Comparison of ENCODE assay signal across 11 cellular contexts in genomic region chr12:124441443-124442190, GRCh38.
DNase-seq lines count a peak whose midpoint lies in the region; ATAC-seq, FAIRE-seq and TF ChIP-seq lines count a peak whose summit lies in the region.
"Had no signal": no experiment of that assay in that cellular context is flagged by ENCODE, and none has a peak within 500 bp of the region (broad histone marks: within the 10 kb centered on the region; RNA-seq: fewer than 3 reads in every experiment).

No MANE protein-coding gene starts in this region.

- H3K9me3 Mint-ChIP-seq in activated T-cell treated with anti-CD3 and anti-CD28 coated beads, Interleukin-2, amount 50 U/mL, for 24 hours, result no peaks in the 10 kb centered on the region
- H3K9me3 Mint-ChIP-seq in activated T-cell treated with anti-CD3 and anti-CD28 coated beads, Interleukin-2, amount 50 U/mL, for 4 hours, result no peaks in the 10 kb centered on the region
- H3K9me3 Mint-ChIP-seq: activated naive CD8-positive, alpha-beta T cell treated with anti-CD3 and anti-CD28 coated beads, Interleukin-2, amount 50 U/mL, for 24 hours had no signal

- H3K36me3 Mint-ChIP-seq in activated T-cell treated with anti-CD3 and anti-CD28 coated beads, Interleukin-2, amount 50 U/mL, for 24 hours (ENCODE audit: low read depth), result peaks cover 59% of the 10 kb centered on the region
- H3K36me3 Mint-ChIP-seq in activated T-cell treated with anti-CD3 and anti-CD28 coated beads, Interleukin-2, amount 50 U/mL, for 4 hours (ENCODE audit: insufficient read depth), result peaks cover 30% of the 10 kb centered on the region

- H3K4me3 ChIP-seq in K562 (no peak overlapping the region), upper lobe of right lung (no peak overlapping the region)

- intact Hi-C loops in K562 (cut with micrococcal nuclease) (no loop called here), upper lobe of right lung (cut with DNase I) (no loop called here)

- 83% methylated on average over 17 of the region's 17 CpGs for WGBS in K562 (ENCODE audit: insufficient coverage, low coverage, missing lambda C conversion rate)

- ATAC-seq in activated T-cell treated with anti-CD3 and anti-CD28 coated beads, Interleukin-2, amount 50 U/mL, for 4 hours, result no peak
- peak; percentile 54 for ATAC-seq in K562
- ATAC-seq in upper lobe of right lung, result no peak
- ATAC-seq in HG02610 (IDR thresholded peaks at IDR 0.05; ENCODE audit: unreplicated experiment), result no peak
- no peak for ATAC-seq in GM21528 (IDR thresholded peaks at IDR 0.05; ENCODE audit: low FRiP score, unreplicated experiment)
- no peak for ATAC-seq in HG03045 (IDR thresholded peaks at IDR 0.05; ENCODE audit: unreplicated experiment)
- ATAC-seq: activated naive CD8-positive, alpha-beta T cell treated with anti-CD3 and anti-CD28 coated beads, Interleukin-2, amount 50 U/mL, for 24 hours had no signal

- no peak overlapping the region for H3K4me2 ChIP-seq in K562 (ENCODE audit: insufficient read depth, low read length)

- H3K27ac ChIP-seq in K562 (ENCODE audit: extremely low read depth, low read depth, low read length), result no peak overlapping the region
- peak overlapping the region; percentile 8 for H3K27ac ChIP-seq in upper lobe of right lung

- no peak for FAIRE-seq in K562 (lab: Jason Lieb, UNC)
- FAIRE-seq: A204.1 had no signal

- TF ChIP-seq RAD21 in K562 (CRISPR knock-in tag; conservative IDR thresholded peaks at IDR 0.05 in 1 of 2, IDR thresholded peaks at IDR 0.05 in 1 of 2), result no peak

- H3K9ac ChIP-seq in K562 (ENCODE audit: insufficient read depth in 1 of 2, low read depth in 2 of 2, low read length in 2 of 2), result no peak overlapping the region

- H3K27me3 ChIP-seq in K562 (ENCODE audit: control insufficient read depth in 2 of 2, insufficient read depth in 2 of 2, low read length in 2 of 2) (no peaks in the 10 kb centered on the region), upper lobe of right lung (no peaks in the 10 kb centered on the region)

- H3K79me2 ChIP-seq in K562 (ENCODE audit: control insufficient read depth, insufficient read depth, low read length), result no peaks in the 10 kb centered on the region

- no peaks in the 10 kb centered on the region for H3K27me3 Mint-ChIP-seq in activated T-cell treated with anti-CD3 and anti-CD28 coated beads, Interleukin-2, amount 50 U/mL, for 24 hours
- H3K27me3 Mint-ChIP-seq in activated T-cell treated with anti-CD3 and anti-CD28 coated beads, Interleukin-2, amount 50 U/mL, for 4 hours (ENCODE audit: low read depth), result no peaks in the 10 kb centered on the region
- H3K27me3 Mint-ChIP-seq: activated naive CD8-positive, alpha-beta T cell treated with anti-CD3 and anti-CD28 coated beads, Interleukin-2, amount 50 U/mL, for 24 hours had no signal

- TF ChIP-seq POLR2A in K562 (conservative IDR thresholded peaks at IDR 0.05), result no peak

- no peak for TF ChIP-seq EP300 in K562 (IDR thresholded peaks at IDR 0.05; ENCODE audit: low read length)

- H3K4me3 Mint-ChIP-seq in activated T-cell treated with anti-CD3 and anti-CD28 coated beads, Interleukin-2, amount 50 U/mL, for 24 hours, result no peak overlapping the region
- no peak overlapping the region for H3K4me3 Mint-ChIP-seq in activated T-cell treated with anti-CD3 and anti-CD28 coated beads, Interleukin-2, amount 50 U/mL, for 4 hours
- H3K4me3 Mint-ChIP-seq: activated naive CD8-positive, alpha-beta T cell treated with anti-CD3 and anti-CD28 coated beads, Interleukin-2, amount 50 U/mL, for 24 hours had no signal

- CTCF ChIA-PET in K562 (lab: Yijun Ruan, JAX; ENCODE audit: low intra/inter-chr PET ratio), result no interaction called here

- no TSS peak for BruUV-seq in K562 (replicated peaks; lab: Mats Ljungman, UMichigan)

- H3K4me1 ChIP-seq in K562 (replicated peaks in 1 of 2; ENCODE audit: control insufficient read depth in 2 of 2, insufficient read depth in 2 of 2, low read length in 2 of 2) (peaks cover 0 to 17% of the 10 kb centered on the region in 2 experiments; a peak in 2 of 5 replicates), upper lobe of right lung (no peaks in the 10 kb centered on the region)

- no peak overlapping the region for H2AFZ ChIP-seq in K562 (ENCODE audit: low read depth, low read length)

- POLR2A ChIA-PET in K562 (lab: Yijun Ruan, JAX), result interaction anchor here (0.6 to 0.8 kb wide), 2 partner anchors 11 to 299 kb away, joined by 3 read pairs; no protein-coding TSS in a partner anchor

- peak overlapping the region; percentile 44 for H3K27ac Mint-ChIP-seq in activated T-cell treated with anti-CD3 and anti-CD28 coated beads, Interleukin-2, amount 50 U/mL, for 24 hours
- H3K27ac Mint-ChIP-seq: activated naive CD8-positive, alpha-beta T cell treated with anti-CD3 and anti-CD28 coated beads, Interleukin-2, amount 50 U/mL, for 24 hours had no signal

- no peak for DNase-seq in activated T-cell treated with anti-CD3 and anti-CD28 coated beads, Interleukin-2, amount 50 U/mL, for 24 hours
- no peak for DNase-seq in activated T-cell treated with anti-CD3 and anti-CD28 coated beads, Interleukin-2, amount 50 U/mL, for 4 hours
- DNase-seq in K562 (ENCODE audit: extremely low read depth in 1 of 4, low spot score in 3 of 4) (peak; percentile 14 to 54 (median 44)), hepatic stellate cell (ENCODE audit: low spot score) (peak; percentile 94), upper lobe of right lung (no peak)
- DNase-seq: activated naive CD8-positive, alpha-beta T cell treated with anti-CD3 and anti-CD28 coated beads, Interleukin-2, amount 50 U/mL, for 24 hours; NCI-H187 had no signal

- peaks cover 27% of the 10 kb centered on the region; the same call in 1 of the 3 replicates for H3K36me3 ChIP-seq in K562 (ENCODE audit: control insufficient read depth, insufficient read depth, low read length)
- peaks cover 73% of the 10 kb centered on the region for H3K36me3 ChIP-seq in upper lobe of right lung

- TF ChIP-seq CTCF in K562 (IDR thresholded peaks at IDR 0.05 in 2 of 3, conservative IDR thresholded peaks at IDR 0.05 in 1 of 3; ENCODE audit: insufficient read depth in 2 of 3, low read depth in 1 of 3, low read length in 3 of 3) (no peak), upper lobe of right lung (IDR thresholded peaks at IDR 0.05) (no peak)

- H4K20me1 ChIP-seq in K562 (replicated peaks; ENCODE audit: control insufficient read depth, insufficient read depth, low read length), result no peaks in the 10 kb centered on the region

- H3K9me3 ChIP-seq in K562 (replicated peaks; ENCODE audit: control insufficient read depth, insufficient read depth, low read depth, low read length), result no peaks in the 10 kb centered on the region
- H3K9me3 ChIP-seq in upper lobe of right lung, result no peaks in the 10 kb centered on the region

- no peaks in the 10 kb centered on the region for H3K9me1 ChIP-seq in K562 (ENCODE audit: control insufficient read depth, insufficient read depth, low read length)

- peaks cover 12% of the 10 kb centered on the region for H3K4me1 Mint-ChIP-seq in activated T-cell treated with anti-CD3 and anti-CD28 coated beads, Interleukin-2, amount 50 U/mL, for 24 hours (ENCODE audit: low read depth)
- H3K4me1 Mint-ChIP-seq in activated T-cell treated with anti-CD3 and anti-CD28 coated beads, Interleukin-2, amount 50 U/mL, for 4 hours (ENCODE audit: low read depth), result peaks cover 8% of the 10 kb centered on the region
- H3K4me1 Mint-ChIP-seq: activated naive CD8-positive, alpha-beta T cell treated with anti-CD3 and anti-CD28 coated beads, Interleukin-2, amount 50 U/mL, for 24 hours had no signal

- in situ Hi-C loops in K562 (cut with MboI), result no loop called here

TF ChIP-seq in K562, 482 proteins besides CTCF, POLR2A, EP300 and RAD21:
- TF ChIP-seq RBM22 (IDR thresholded peaks at IDR 0.05; ENCODE audit: low read depth, low read length, poor library complexity, severe bottlenecking) (no peak), GATAD2B (IDR thresholded peaks at IDR 0.05; ENCODE audit: borderline replicate concordance) (no peak), ZNF444 (CRISPR knock-in tag; IDR thresholded peaks at IDR 0.05) (no peak), HDAC3 (IDR thresholded peaks at IDR 0.05; ENCODE audit: borderline replicate concordance, partially characterized antibody) (no peak), ZNF717 (CRISPR knock-in tag; IDR thresholded peaks at IDR 0.05) (no peak), HMG20A (CRISPR knock-in tag; conservative IDR thresholded peaks at IDR 0.05) (no peak), SAFB (IDR thresholded peaks at IDR 0.05; ENCODE audit: borderline replicate concordance, low read depth, low read length) (no peak), ZNF316 (IDR thresholded peaks at IDR 0.05) (no peak), SRSF9 (IDR thresholded peaks at IDR 0.05; ENCODE audit: borderline replicate concordance, low read depth, low read length) (no peak), ZNF165 (CRISPR knock-in tag; IDR thresholded peaks at IDR 0.05; ENCODE audit: borderline replicate concordance) (no peak), FOS (IDR thresholded peaks at IDR 0.05; ENCODE audit: extremely low read depth, insufficient read length) (no peak), POLR2AphosphoS2 (IDR thresholded peaks at IDR 0.05; ENCODE audit: low read length) (no peak), CC2D1A (IDR thresholded peaks at IDR 0.05) (no peak), KDM2B (CRISPR knock-in tag; IDR thresholded peaks at IDR 0.05) (no peak), SP1 (CRISPR knock-in tag; IDR thresholded peaks at IDR 0.05) (no peak)

Comparison
In these comparisons a context has a peak if more than half of its experiments do, and no peak if none do; other contexts are left out.
1. DNase-seq: peak in K562 (4 of 4) and hepatic stellate cell (single experiment); none in activated T-cell treated with anti-CD3 and anti-CD28 coated beads, Interleukin-2, amount 50 U/mL, for 24 hours (single experiment), activated T-cell treated with anti-CD3 and anti-CD28 coated beads, Interleukin-2, amount 50 U/mL, for 4 hours (single experiment) and upper lobe of right lung (single experiment).